16 cellular contexts compared by ENCODE assay signal in genomic region chr17:77867308-77867781, GRCh38.
A peak's percentile ranks its signal among the peaks of the same experiment; 100 is the strongest.
DNase-seq lines count a peak whose midpoint lies in the region; ATAC-seq, FAIRE-seq and TF ChIP-seq lines count a peak whose summit lies in the region.
"Had no signal": no experiment of that assay in that cellular context is flagged by ENCODE, and none has a peak within 500 bp of the region (broad histone marks: within the 10 kb centered on the region; RNA-seq: fewer than 3 reads in every experiment).

No MANE protein-coding gene starts in this region.

- TF ChIP-seq POLR2A in GM12878 (IDR thresholded peaks at IDR 0.05; ENCODE audit: low read depth, low read length), result no peak

- CTCF ChIA-PET in GM12878 (lab: Yijun Ruan, JAX), result interaction anchor here (4.1 kb wide), 1 partner anchor 14 kb away, joined by 21 read pairs; no protein-coding TSS in a partner anchor

- no peak overlapping the region for H3K27ac ChIP-seq in GM12878 (ENCODE audit: control insufficient read depth, insufficient read depth)
- H3K27ac ChIP-seq: C4-2B, right atrium auricular region, tibial nerve had no signal

- FAIRE-seq in GM12878 (lab: Jason Lieb, UNC), result no peak
- FAIRE-seq: frontal cortex had no signal

- POLR2A ChIA-PET in GM12878 (lab: Charles Lee), result interaction anchor here (0.6 to 1.5 kb wide), 4 partner anchors 23 to 91 kb away, joined by 3 to 4 read pairs (median 4); partner anchors contain the start of gene TNRC6C

- H3K27me3 ChIP-seq in H7 (ENCODE audit: control insufficient read depth, insufficient read depth, low read length) (no peaks in the 10 kb centered on the region), GM12878 (replicated peaks in 1 of 2; ENCODE audit: control insufficient read depth in 2 of 2, insufficient read depth in 2 of 2, low read length in 1 of 2) (no peaks in the 10 kb centered on the region)
- H3K27me3 ChIP-seq: right atrium auricular region had no signal

- RAD21 ChIA-PET in GM12878 (lab: Charles Lee; ENCODE audit: unreplicated experiment), result interaction anchor here (0.8 to 3.5 kb wide), 7 partner anchors 14 to 146 kb away, joined by 3 to 40 read pairs (median 3); partner anchors contain the start of gene TNRC6C

- WGBS in GM12878 (ENCODE audit: insufficient coverage, insufficient replicate concordance, low lambda C conversion rate, missing lambda C conversion rate), result 7% methylated on average over 5 of the region's 5 CpGs

- BruUV-seq in GM12878 (replicated peaks; lab: Mats Ljungman, UMichigan), result no TSS peak

- in situ Hi-C loops in GM13976 (cut with MboI; ENCODE audit: low sequenced_read_pairs, unreplicated experiment), result no loop called here
- in situ Hi-C loops in GM12878 (cut with MboI), result no loop called here

- peaks cover 22% of the 10 kb centered on the region for H3K4me1 ChIP-seq in GM12878 (ENCODE audit: control insufficient read depth, insufficient read depth, low read length)

- SMC1A ChIA-PET in GM12878 (lab: Charles Lee; ENCODE audit: uncharacterized antibody, unreplicated experiment), result interaction anchor here (1.0 to 2.3 kb wide), 7 partner anchors 10 to 153 kb away, joined by 3 to 6 read pairs (median 3); no protein-coding TSS in a partner anchor

- H2AFZ ChIP-seq in GM12878 (ENCODE audit: control insufficient read depth, low read depth, low read length), result no peak overlapping the region

- ATAC-seq in GM12878 (peak; percentile 64), sciatic nerve (no peak)

- no peak for TF ChIP-seq RAD21 in GM12878 (IDR thresholded peaks at IDR 0.05; ENCODE audit: insufficient read depth, low read depth, low read length)

- H3K9ac ChIP-seq in GM12878 (ENCODE audit: control insufficient read depth, insufficient read depth, low read length), result no peak overlapping the region

- H3K79me2 ChIP-seq in GM12878 (ENCODE audit: control insufficient read depth, insufficient read depth, low read length), result no peaks in the 10 kb centered on the region

- H3K4me2 ChIP-seq in GM12878 (ENCODE audit: control insufficient read depth, insufficient read depth), result no peak overlapping the region

- H3K9me3 ChIP-seq in GM12878 (replicated peaks; ENCODE audit: control insufficient read depth, insufficient read depth, low read length), result no peaks in the 10 kb centered on the region
- H3K9me3 ChIP-seq: right atrium auricular region, tibial nerve had no signal

- DNase-seq in GM13976 (ENCODE audit: low spot score) (peak; percentile 67), H7 (peak; percentile 67), GM12878 (ENCODE audit: low read depth, low spot score) (no peak), sciatic nerve (ENCODE audit: low spot score) (peak; percentile 27), NCI-H1105 (lab: John Stamatoyannopoulos, UW) (no peak), EL (no peak), HCEC 1CT (no peak), NCI-H128 (lab: John Stamatoyannopoulos, UW; ENCODE audit: unreplicated experiment) (no peak)
- DNase-seq: DND-41; NCI-H1930; NCI-H524 treated with DMSO at 0.1 percent for 48 hours; stimulated activated CD8-positive, alpha-beta memory T cell treated with anti-CD3 and anti-CD28 coated beads, Interleukin-4, amount 100 ng/mL, for 48 hours had no signal

- H3K4me3 ChIP-seq in H7 (ENCODE audit: insufficient read depth, low read depth, low read length) (no peak overlapping the region), GM12878 (no peak overlapping the region)
- H3K4me3 ChIP-seq: right atrium auricular region, tibial nerve had no signal

- TF ChIP-seq EP300 in GM12878 (IDR thresholded peaks at IDR 0.05; ENCODE audit: borderline replicate concordance in 1 of 2, control insufficient read depth in 1 of 2, low read depth in 2 of 2, low read length in 2 of 2), result 0 out of 4 replicates have a peak, but pooled peaks of 1 of the 2 experiments have one; percentile 16

- intact Hi-C loops in GM12878 (cut with micrococcal nuclease; ENCODE audit: unreplicated experiment) (no loop called here), sciatic nerve (cut with DNase I) (no loop called here)

- no peaks in the 10 kb centered on the region for H3K36me3 ChIP-seq in H7 (replicated peaks; ENCODE audit: control insufficient read depth, insufficient read depth, low read length)
- H3K36me3 ChIP-seq in GM12878 (ENCODE audit: control insufficient read depth in 2 of 2, insufficient read depth in 2 of 2, low read length in 1 of 2), result no peaks in the 10 kb centered on the region
- H3K36me3 ChIP-seq: right atrium auricular region, tibial nerve had no signal

- no peaks in the 10 kb centered on the region for H4K20me1 ChIP-seq in GM12878 (ENCODE audit: control insufficient read depth, insufficient read depth)

- TF ChIP-seq CTCF in GM13976 (IDR thresholded peaks at IDR 0.05; ENCODE audit: borderline replicate concordance, control extremely low read depth, extremely low read depth, insufficient read depth, missing control alignments) (no peak), GM12878 (IDR thresholded peaks at IDR 0.05 in 2 of 3, conservative IDR thresholded peaks at IDR 0.05 in 1 of 3; ENCODE audit: control insufficient read depth in 2 of 3, extremely low read depth in 1 of 3, insufficient read depth in 1 of 3, low read depth in 3 of 3, low read length in 3 of 3) (no peak)

TF ChIP-seq in GM12878, 131 proteins besides CTCF, POLR2A, EP300 and RAD21 (continues in another document):
- TF ChIP-seq ZNF687 (IDR thresholded peaks at IDR 0.05) (peak; percentile 53), RELB (IDR thresholded peaks at IDR 0.05; ENCODE audit: low read depth) (peak; percentile 73), POU2F2 (IDR thresholded peaks at IDR 0.05; ENCODE audit: borderline replicate concordance, low read depth, low read length) (peak; percentile 55; the same call in 2 of the 3 replicates), ATF2 (IDR thresholded peaks at IDR 0.05; ENCODE audit: low read length) (peak; percentile 65), MEF2B (IDR thresholded peaks at IDR 0.05; ENCODE audit: partially characterized antibody, poor library complexity, severe bottlenecking) (peak; percentile 43), TCF12 (IDR thresholded peaks at IDR 0.05; ENCODE audit: low read depth, low read length) (no peak), SP1 (IDR thresholded peaks at IDR 0.05; ENCODE audit: low read depth, low read length) (no peak), WRNIP1 (IDR thresholded peaks at IDR 0.05; ENCODE audit: borderline replicate concordance, low read depth, low read length) (no peak)

Comparison
In these comparisons a context has a peak if more than half of its experiments do, and no peak if none do; other contexts are left out.
1. DNase-seq: peak in GM13976 (single experiment), H7 (single experiment) and sciatic nerve (single experiment); none in GM12878 (single experiment), NCI-H1105 (single experiment), EL (single experiment), HCEC 1CT (single experiment) and NCI-H128 (single experiment).